Comparison of ENCODE assay signal across 1 cellular context in genomic region chr19:38583985-38584305, GRCh38.
A peak's percentile ranks its signal among the peaks of the same experiment; 100 is the strongest.
TF ChIP-seq lines count a peak whose summit lies in the region.

No MANE protein-coding gene starts in this region.

TF ChIP-seq in K562, 482 proteins besides CTCF, POLR2A, EP300 and RAD21:
- TF ChIP-seq, protein P1, sequence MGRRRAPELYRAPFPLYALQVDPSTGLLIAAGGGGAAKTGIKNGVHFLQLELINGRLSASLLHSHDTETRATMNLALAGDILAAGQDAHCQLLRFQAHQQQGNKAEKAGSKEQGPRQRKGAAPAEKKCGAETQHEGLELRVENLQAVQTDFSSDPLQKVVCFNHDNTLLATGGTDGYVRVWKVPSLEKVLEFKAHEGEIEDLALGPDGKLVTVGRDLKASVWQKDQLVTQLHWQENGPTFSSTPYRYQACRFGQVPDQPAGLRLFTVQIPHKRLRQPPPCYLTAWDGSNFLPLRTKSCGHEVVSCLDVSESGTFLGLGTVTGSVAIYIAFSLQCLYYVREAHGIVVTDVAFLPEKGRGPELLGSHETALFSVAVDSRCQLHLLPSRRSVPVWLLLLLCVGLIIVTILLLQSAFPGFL (CRISPR knock-in tag; IDR thresholded peaks at IDR 0.05): no peak
- TF ChIP-seq HMG20A (CRISPR knock-in tag; conservative IDR thresholded peaks at IDR 0.05) (no peak), ZFP36 (IDR thresholded peaks at IDR 0.05; ENCODE audit: low read depth, low read length, partially characterized antibody) (peak; percentile 78), BRF1 (IDR thresholded peaks at IDR 0.05; ENCODE audit: borderline replicate concordance, extremely low read depth, insufficient read length) (no peak)
